18 cellular contexts compared by ENCODE assay signal in the genomic region with DNA sequence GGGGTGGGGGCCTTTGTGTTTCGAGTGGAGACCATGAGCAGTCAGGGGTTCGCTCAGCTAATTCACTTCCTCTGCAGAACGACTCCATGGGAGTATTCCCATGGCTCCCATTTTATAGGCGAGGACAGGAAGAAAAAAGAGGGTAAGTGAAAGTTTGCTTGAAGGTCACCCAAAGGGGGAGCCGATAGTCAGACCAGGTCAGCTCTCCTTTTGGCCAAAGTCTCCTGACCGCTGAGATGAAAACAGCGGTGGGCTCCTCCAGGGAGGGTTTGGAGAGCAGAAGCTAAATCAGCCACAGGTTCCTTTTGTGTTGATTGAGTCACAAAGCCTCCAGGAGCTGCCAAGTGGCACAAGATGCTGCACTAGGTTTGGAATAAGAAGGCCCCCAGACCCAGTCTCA. TPM values are rescaled to one million over a fixed set of nuclear protein-coding genes. Genes with fewer than 3 reads are reported as not detected.
DNase-seq lines count a peak whose midpoint lies in the region; ATAC-seq and TF ChIP-seq lines count a peak whose summit lies in the region.
"Had no signal": no experiment of that assay in that cellular context is flagged by ENCODE, and none has a peak within 500 bp of the region (broad histone marks: within the 10 kb centered on the region; RNA-seq: fewer than 3 reads in every experiment).

No MANE protein-coding gene starts in this region.

- H3K4me3 ChIP-seq in NB4 (ENCODE audit: low read depth, low read length) (no peak overlapping the region), mesenchymal stem cell (ENCODE audit: insufficient read depth in 1 of 2, low read depth in 1 of 2, low read length in 2 of 2) (no peak overlapping the region)
- H3K4me3 ChIP-seq: uterus had no signal

- ATAC-seq in GM18520 (IDR thresholded peaks at IDR 0.05; ENCODE audit: unreplicated experiment) (no peak), GM19395 (IDR thresholded peaks at IDR 0.05; ENCODE audit: unreplicated experiment) (no peak), HG03457 (IDR thresholded peaks at IDR 0.05; ENCODE audit: unreplicated experiment) (no peak)

- H3K23ac ChIP-seq in mesenchymal stem cell (ENCODE audit: low read length in 2 of 2): no peak overlapping the region

- DNase-seq in ELR (ENCODE audit: low read depth): peak; percentile 24
- DNase-seq in NB4 (ENCODE audit: low read depth): peak; percentile 9
- DNase-seq in erythroblast (lab: John Stamatoyannopoulos, UW): peak; percentile 29 to 43
- no peak for DNase-seq in mesenchymal stem cell
- no peak for DNase-seq in DMS79 treated with DMSO at 0.1 percent for 48 hours (lab: John Stamatoyannopoulos, UW)
- DNase-seq: activated CD4-positive, alpha-beta T cell treated with anti-CD3 and anti-CD28 coated beads, Interleukin-2, amount 10 ng/mL, durations not matched to agents 24 days and 14 days; amygdala; NCI-H1105; NCI-H345; Peyer's patch; stimulated activated naive CD4-positive, alpha-beta T cell; uterus had no signal

- no peak overlapping the region for H2AFZ ChIP-seq in mesenchymal stem cell (ENCODE audit: low read depth, low read length)

- H3K36me3 ChIP-seq in mesenchymal stem cell (ENCODE audit: control insufficient read depth in 1 of 2, insufficient read depth in 2 of 2, low read depth in 1 of 2, low read length in 2 of 2): no peaks in the 10 kb centered on the region
- H3K36me3 ChIP-seq: Peyer's patch, uterus had no signal

- TF ChIP-seq CTCF in NB4 (IDR thresholded peaks at IDR 0.05; ENCODE audit: low read depth, low read length): no peak

- H3K18ac ChIP-seq in mesenchymal stem cell (ENCODE audit: low read depth in 1 of 2, low read length in 2 of 2): no peak overlapping the region

- H2BK120ac ChIP-seq in mesenchymal stem cell (ENCODE audit: low read depth, low read length): peak overlapping the region; percentile 15

- no peak overlapping the region for H2BK5ac ChIP-seq in mesenchymal stem cell (ENCODE audit: low read depth, low read length, poor library complexity, severe bottlenecking)

- H3K9ac ChIP-seq in mesenchymal stem cell (ENCODE audit: low read length): no peak overlapping the region

- H3K9me3 ChIP-seq in mesenchymal stem cell (ENCODE audit: control insufficient read depth, low read length): peaks cover 9% of the 10 kb centered on the region

- no peak overlapping the region for H4K8ac ChIP-seq in mesenchymal stem cell (ENCODE audit: low read length)

- H3K27me3 ChIP-seq in mesenchymal stem cell (ENCODE audit: control insufficient read depth in 1 of 2, insufficient read depth in 1 of 2, low read length in 2 of 2): no peaks in the 10 kb centered on the region
- H3K27me3 ChIP-seq: Peyer's patch, uterus had no signal

- H3K4ac ChIP-seq in mesenchymal stem cell (ENCODE audit: low read depth in 1 of 2, low read length in 2 of 2): no peak overlapping the region

- H3K14ac ChIP-seq in mesenchymal stem cell (ENCODE audit: low read length in 2 of 2): no peak overlapping the region

- no peak overlapping the region for H4K91ac ChIP-seq in mesenchymal stem cell (ENCODE audit: low read length)

- H2BK12ac ChIP-seq in mesenchymal stem cell (ENCODE audit: low read length in 2 of 2): peak overlapping the region in 1 of 2 experiments; percentile 55

- no peak overlapping the region for H3K4me2 ChIP-seq in mesenchymal stem cell (ENCODE audit: low read length, poor library complexity, severe bottlenecking)

- no peaks in the 10 kb centered on the region for H3K4me1 ChIP-seq in mesenchymal stem cell (ENCODE audit: control insufficient read depth, insufficient read depth, low read depth, low read length)
- H3K4me1 ChIP-seq: uterus had no signal

- H2AK5ac ChIP-seq in mesenchymal stem cell (ENCODE audit: low read length, severe bottlenecking): no peak overlapping the region

- no peaks in the 10 kb centered on the region for H3K79me1 ChIP-seq in mesenchymal stem cell (replicated peaks; ENCODE audit: low read length, poor library complexity, severe bottlenecking)

- 65% methylated on average over 7 of the region's 7 CpGs for WGBS in mesenchymal stem cell

- TF ChIP-seq POLR2A in NB4 (IDR thresholded peaks at IDR 0.05; ENCODE audit: extremely low read depth, insufficient read length): no peak
- TF ChIP-seq POLR2A in erythroblast (IDR thresholded peaks at IDR 0.05; ENCODE audit: low read length): no peak

- no peak overlapping the region for H2BK15ac ChIP-seq in mesenchymal stem cell (ENCODE audit: low read depth, poor library complexity, severe bottlenecking)

- no peak overlapping the region for H3K27ac ChIP-seq in mesenchymal stem cell (ENCODE audit: low read length, poor library complexity, severe bottlenecking)
- H3K27ac ChIP-seq: uterus had no signal

RNA-seq across cellular contexts. Expression of gene CTAGE1, which starts 34.1 kb away (rescaled TPM):
- polyA plus RNA-seq in mesenchymal stem cell (2013, experiment 1 of 2): 0.03 TPM
- 0.01 TPM for polyA plus RNA-seq in mesenchymal stem cell (2013, experiment 2 of 2)
- polyA plus RNA-seq: BJ, keratinocyte, neural cell had no signal

Comparison
In these comparisons a context has a peak if more than half of its experiments do, and no peak if none do; other contexts are left out.
1. DNase-seq: peak in ELR (single experiment), NB4 (single experiment) and erythroblast (2 of 2); none in mesenchymal stem cell (single experiment) and DMS79 treated with DMSO at 0.1 percent for 48 hours (single experiment).